8 cellular contexts compared by ENCODE assay signal in genomic region chr17:48546187-48546923, GRCh38. TPM values are rescaled to one million over a fixed set of nuclear protein-coding genes. Genes with fewer than 3 reads are reported as not detected.
A peak's percentile ranks its signal among the peaks of the same experiment; 100 is the strongest.
DNase-seq lines count a peak whose midpoint lies in the region; TF ChIP-seq lines count a peak whose summit lies in the region.
"Had no signal": no experiment of that assay in that cellular context is flagged by ENCODE, and none has a peak within 500 bp of the region (broad histone marks: within the 10 kb centered on the region; RNA-seq: fewer than 3 reads in every experiment).

No MANE protein-coding gene starts in this region.

- POLR2A ChIA-PET in activated CD4-positive, alpha-beta memory T cell treated with anti-CD3 and anti-CD28 coated beads, Interleukin-2, amount 10 ng/mL, durations not matched to agents 7 days and 5 days (lab: Charles Lee) = interaction anchor here (0.6 to 2.6 kb wide), 6 partner anchors 9 to 46 kb away, joined by 3 to 12 read pairs (median 4); no protein-coding TSS in a partner anchor
- POLR2A ChIA-PET in SK-N-SH (lab: Yijun Ruan, JAX) = no interaction called here

- H3K4me2 ChIP-seq in mesenchymal stem cell (ENCODE audit: low read length, poor library complexity, severe bottlenecking) (peak overlapping the region; percentile 78), SK-N-SH (no peak overlapping the region)

- CTCF ChIA-PET in activated CD4-positive, alpha-beta memory T cell treated with anti-CD3 and anti-CD28 coated beads, Interleukin-2, amount 10 ng/mL, durations not matched to agents 7 days and 5 days (lab: Charles Lee) = interaction anchor here (0.7 to 1.7 kb wide), 4 partner anchors 11 to 194 kb away, joined by 3 to 5 read pairs (median 4); no protein-coding TSS in a partner anchor
- CTCF ChIA-PET in SK-N-SH (lab: Yijun Ruan, JAX) = interaction anchor here (0.9 kb wide), 1 partner anchor 16 kb away, joined by 3 read pairs; no protein-coding TSS in a partner anchor

- H3K27me3 Mint-ChIP-seq in activated CD4-positive, alpha-beta memory T cell treated with anti-CD3 and anti-CD28 coated beads, Interleukin-2, amount 10 ng/mL, durations not matched to agents 7 days and 5 days = peaks cover 25% of the 10 kb centered on the region

- WGBS in mesenchymal stem cell = 4% methylated on average over 7 of the region's 10 CpGs
- 27% methylated on average over 10 of the region's 10 CpGs for WGBS in SK-N-SH (ENCODE audit: low lambda C conversion rate)

- H3K4ac ChIP-seq in mesenchymal stem cell (ENCODE audit: low read depth in 1 of 2, low read length in 2 of 2) = peak overlapping the region; percentile 22 to 85

- H3K23ac ChIP-seq in mesenchymal stem cell (ENCODE audit: low read length in 2 of 2) = no peak overlapping the region

- H3K36me3 ChIP-seq in mesenchymal stem cell (ENCODE audit: control insufficient read depth in 1 of 2, insufficient read depth in 2 of 2, low read depth in 1 of 2, low read length in 2 of 2) (peaks cover 31 to 36% of the 10 kb centered on the region in 2 experiments), SK-N-SH (replicated peaks in 1 of 2; ENCODE audit: control insufficient read depth in 1 of 2, insufficient read depth in 2 of 2, low read length in 1 of 2) (no peaks in the 10 kb centered on the region)

- H2BK5ac ChIP-seq in mesenchymal stem cell (ENCODE audit: low read depth, low read length, poor library complexity, severe bottlenecking) = peak overlapping the region; percentile 53

- H2BK12ac ChIP-seq in mesenchymal stem cell (ENCODE audit: low read length in 2 of 2) = peak overlapping the region; percentile 60 to 62

- DNase-seq in DMS114 treated with DMSO at 0.1 percent for 48 hours (lab: John Stamatoyannopoulos, UW; ENCODE audit: unreplicated experiment) (peak; percentile 17), mesenchymal stem cell (peak; percentile 76), NCI-H128 (lab: John Stamatoyannopoulos, UW; ENCODE audit: unreplicated experiment) (no peak), SHP77 (lab: John Stamatoyannopoulos, UW) (no peak), SK-N-SH (no peak)
- no peak for DNase-seq in activated CD4-positive, alpha-beta memory T cell treated with anti-CD3 and anti-CD28 coated beads, Interleukin-2, amount 10 ng/mL, durations not matched to agents 7 days and 5 days
- DNase-seq: activated B cell treated with CpG ODN at 0.5 μM for 24 hours had no signal

- H3K9me2 ChIP-seq in SK-N-SH = no peaks in the 10 kb centered on the region

- peak overlapping the region; percentile 93 for H3K27ac ChIP-seq in mesenchymal stem cell (ENCODE audit: low read length, poor library complexity, severe bottlenecking)
- no peak overlapping the region for H3K27ac ChIP-seq in SK-N-SH (ENCODE audit: low read depth in 2 of 2, low read length in 1 of 2)

- H2AK5ac ChIP-seq in mesenchymal stem cell (ENCODE audit: low read length, severe bottlenecking) = peak overlapping the region; percentile 64

- H3K79me2 ChIP-seq in SK-N-SH (ENCODE audit: insufficient read depth) = no peaks in the 10 kb centered on the region

- no peaks in the 10 kb centered on the region for H3K79me1 ChIP-seq in mesenchymal stem cell (replicated peaks; ENCODE audit: low read length, poor library complexity, severe bottlenecking)

- H3K27me3 ChIP-seq in mesenchymal stem cell (ENCODE audit: control insufficient read depth in 1 of 2, insufficient read depth in 1 of 2, low read length in 2 of 2) (no peaks in the 10 kb centered on the region), SK-N-SH (ENCODE audit: insufficient read depth) (peaks cover 96% of the 10 kb centered on the region)

- H4K91ac ChIP-seq in mesenchymal stem cell (ENCODE audit: low read length) = peak overlapping the region; percentile 91

- no peaks in the 10 kb centered on the region for H3K9me3 Mint-ChIP-seq in activated CD4-positive, alpha-beta memory T cell treated with anti-CD3 and anti-CD28 coated beads, Interleukin-2, amount 10 ng/mL, durations not matched to agents 7 days and 5 days
- H3K9me3 Mint-ChIP-seq: activated B cell treated with CpG ODN at 0.5 μM for 24 hours had no signal

- H3K4me1 Mint-ChIP-seq in activated CD4-positive, alpha-beta memory T cell treated with anti-CD3 and anti-CD28 coated beads, Interleukin-2, amount 10 ng/mL, durations not matched to agents 7 days and 5 days = peaks cover 48% of the 10 kb centered on the region

- H3K4me1 ChIP-seq in mesenchymal stem cell (ENCODE audit: control insufficient read depth, insufficient read depth, low read depth, low read length) = peaks cover 25% of the 10 kb centered on the region
- H3K4me1 ChIP-seq in SK-N-SH (ENCODE audit: control insufficient read depth in 1 of 2, insufficient read depth in 2 of 2, low read depth in 1 of 2, low read length in 1 of 2) = no peaks in the 10 kb centered on the region

- H3K4me3 Mint-ChIP-seq in activated CD4-positive, alpha-beta memory T cell treated with anti-CD3 and anti-CD28 coated beads, Interleukin-2, amount 10 ng/mL, durations not matched to agents 7 days and 5 days = peak overlapping the region; percentile 54
- H3K4me3 Mint-ChIP-seq: activated B cell treated with CpG ODN at 0.5 μM for 24 hours had no signal

- H3K4me3 ChIP-seq in mesenchymal stem cell (ENCODE audit: insufficient read depth in 1 of 2, low read depth in 1 of 2, low read length in 2 of 2) (peak overlapping the region in 1 of 2 experiments; percentile 97), SK-N-SH (ENCODE audit: low read depth in 2 of 2, low read length in 1 of 2) (no peak overlapping the region)

- H4K8ac ChIP-seq in mesenchymal stem cell (ENCODE audit: low read length) = peak overlapping the region; percentile 88

- H2BK120ac ChIP-seq in mesenchymal stem cell (ENCODE audit: low read depth, low read length) = peak overlapping the region; percentile 87

- H3K36me3 Mint-ChIP-seq in activated CD4-positive, alpha-beta memory T cell treated with anti-CD3 and anti-CD28 coated beads, Interleukin-2, amount 10 ng/mL, durations not matched to agents 7 days and 5 days (ENCODE audit: low read depth) = peaks cover 23% of the 10 kb centered on the region

- H3K9me3 ChIP-seq in mesenchymal stem cell (ENCODE audit: control insufficient read depth, low read length) (no peaks in the 10 kb centered on the region), SK-N-SH (no peaks in the 10 kb centered on the region)

- peak overlapping the region in 1 of 2 experiments; percentile 6 for H3K14ac ChIP-seq in mesenchymal stem cell (ENCODE audit: low read length in 2 of 2)

- TF ChIP-seq RAD21 in SK-N-SH (IDR thresholded peaks at IDR 0.05; ENCODE audit: low read length) = no peak

- H2AFZ ChIP-seq in mesenchymal stem cell (ENCODE audit: low read depth, low read length) (no peak overlapping the region), SK-N-SH (ENCODE audit: low read depth) (no peak overlapping the region)

- H3F3A ChIP-seq in SK-N-SH (replicated peaks; ENCODE audit: insufficient read depth) = peaks cover 4% of the 10 kb centered on the region

- H2BK15ac ChIP-seq in mesenchymal stem cell (ENCODE audit: low read depth, poor library complexity, severe bottlenecking) = peak overlapping the region; percentile 54

- no peak for TF ChIP-seq EP300 in SK-N-SH (IDR thresholded peaks at IDR 0.05; ENCODE audit: borderline replicate concordance in 1 of 2, low read depth in 1 of 2, low read length in 1 of 2)

- H4K20me1 ChIP-seq in SK-N-SH (ENCODE audit: insufficient read depth) = no peaks in the 10 kb centered on the region

- peak overlapping the region; percentile 83 to 94 for H3K18ac ChIP-seq in mesenchymal stem cell (ENCODE audit: low read depth in 1 of 2, low read length in 2 of 2)

- H3K9ac ChIP-seq in mesenchymal stem cell (ENCODE audit: low read length) = peak overlapping the region; percentile 100
- no peak overlapping the region for H3K9ac ChIP-seq in SK-N-SH

- peak overlapping the region; percentile 74 for H3K27ac Mint-ChIP-seq in activated CD4-positive, alpha-beta memory T cell treated with anti-CD3 and anti-CD28 coated beads, Interleukin-2, amount 10 ng/mL, durations not matched to agents 7 days and 5 days
- H3K27ac Mint-ChIP-seq: activated B cell treated with CpG ODN at 0.5 μM for 24 hours had no signal

- no peak for TF ChIP-seq CTCF in SK-N-SH (IDR thresholded peaks at IDR 0.05)

RNA-seq across cellular contexts. Expression of gene HOXB2, which starts 1.4 kb away (rescaled TPM):
- 10 to 100 TPM; 20.3 to 20.9 TPM for total RNA-seq in activated CD4-positive, alpha-beta memory T cell treated with anti-CD3 and anti-CD28 coated beads, Interleukin-2, amount 10 ng/mL, durations not matched to agents 7 days and 5 days
- 51.3 TPM for polyA plus RNA-seq in mesenchymal stem cell (2013, experiment 1 of 2)
- polyA plus RNA-seq in mesenchymal stem cell (2013, experiment 2 of 2) = 53.0 TPM
- 1.2 and 1.9 TPM in 2 replicates for polyA plus RNA-seq in SK-N-SH (2012; rRNA removed)
- polyA plus RNA-seq in SK-N-SH (2012; cell fraction: cytosol; rRNA removed) = 0.73 and 1.1 TPM in 2 replicates
- 2.6 and 3.2 TPM in 2 replicates for polyA plus RNA-seq in SK-N-SH (2012; cell fraction: nucleus; rRNA removed)

RNA-seq across cellular contexts. Expression of gene HOXB1, which starts 15.5 kb away (rescaled TPM):
- total RNA-seq in activated CD4-positive, alpha-beta memory T cell treated with anti-CD3 and anti-CD28 coated beads, Interleukin-2, amount 10 ng/mL, durations not matched to agents 7 days and 5 days = not detected
- not detected for polyA plus RNA-seq in mesenchymal stem cell (2013, experiment 1 of 2)
- not detected for polyA plus RNA-seq in mesenchymal stem cell (2013, experiment 2 of 2)
- polyA plus RNA-seq in SK-N-SH (2012; rRNA removed) = not detected in 2 replicates
- not detected in 2 replicates for polyA plus RNA-seq in SK-N-SH (2012; cell fraction: cytosol; rRNA removed)
- polyA plus RNA-seq in SK-N-SH (2012; cell fraction: nucleus; rRNA removed) = not detected in 2 replicates
- total RNA-seq: activated B cell treated with CpG ODN at 0.5 μM for 24 hours, urinary bladder had no signal
- polyA plus RNA-seq: urinary bladder had no signal

RNA-seq across cellular contexts. Expression of gene HOXB4, which starts 31.8 kb away (rescaled TPM):
- 1 to 10 TPM; 6.2 to 7.0 TPM for total RNA-seq in activated CD4-positive, alpha-beta memory T cell treated with anti-CD3 and anti-CD28 coated beads, Interleukin-2, amount 10 ng/mL, durations not matched to agents 7 days and 5 days
- polyA plus RNA-seq in mesenchymal stem cell (2013, experiment 1 of 2) = 5.9 TPM
- 5.9 TPM for polyA plus RNA-seq in mesenchymal stem cell (2013, experiment 2 of 2)
- 0.03 TPM in 2 replicates for polyA plus RNA-seq in SK-N-SH (2012; rRNA removed)
- 0.03 TPM in 2 replicates for polyA plus RNA-seq in SK-N-SH (2012; cell fraction: cytosol; rRNA removed)
- polyA plus RNA-seq in SK-N-SH (2012; cell fraction: nucleus; rRNA removed) = 0.04 and 0.05 TPM in 2 replicates

RNA-seq across cellular contexts. Expression of gene HOXB3, which starts 43.7 kb away (rescaled TPM):
- 10 to 100 TPM; 10.8 to 12.1 TPM for total RNA-seq in activated CD4-positive, alpha-beta memory T cell treated with anti-CD3 and anti-CD28 coated beads, Interleukin-2, amount 10 ng/mL, durations not matched to agents 7 days and 5 days
- polyA plus RNA-seq in mesenchymal stem cell (2013, experiment 1 of 2) = 39.4 TPM
- polyA plus RNA-seq in mesenchymal stem cell (2013, experiment 2 of 2) = 35.7 TPM
- polyA plus RNA-seq in SK-N-SH (2012; rRNA removed) = 0.10 and 0.46 TPM in 2 replicates
- 0.16 and 0.17 TPM in 2 replicates for polyA plus RNA-seq in SK-N-SH (2012; cell fraction: cytosol; rRNA removed)
- polyA plus RNA-seq in SK-N-SH (2012; cell fraction: nucleus; rRNA removed) = 0.64 and 1.1 TPM in 2 replicates

RNA-seq across cellular contexts. Expression of gene HOXB5, which starts 47.2 kb away (rescaled TPM):
- under 1 TPM in 1 of 2 experiments, not detected in 1; 0.20 TPM for total RNA-seq in activated CD4-positive, alpha-beta memory T cell treated with anti-CD3 and anti-CD28 coated beads, Interleukin-2, amount 10 ng/mL, durations not matched to agents 7 days and 5 days
- polyA plus RNA-seq in mesenchymal stem cell (2013, experiment 1 of 2) = 15.0 TPM
- polyA plus RNA-seq in mesenchymal stem cell (2013, experiment 2 of 2) = 14.1 TPM
- not detected in 2 replicates for polyA plus RNA-seq in SK-N-SH (2012; rRNA removed)
- polyA plus RNA-seq in SK-N-SH (2012; cell fraction: cytosol; rRNA removed) = 0.01 TPM in 1 of 2 replicates, not detected in the other
- not detected in 2 replicates for polyA plus RNA-seq in SK-N-SH (2012; cell fraction: nucleus; rRNA removed)
- total RNA-seq: activated B cell treated with CpG ODN at 0.5 μM for 24 hours had no signal

Comparison
In these comparisons a context has a peak if more than half of its experiments do, and no peak if none do; other contexts are left out.
1. DNase-seq: peak in DMS114 treated with DMSO at 0.1 percent for 48 hours (single experiment) and mesenchymal stem cell (single experiment); none in activated CD4-positive, alpha-beta memory T cell treated with anti-CD3 and anti-CD28 coated beads, Interleukin-2, amount 10 ng/mL, durations not matched to agents 7 days and 5 days (single experiment), NCI-H128 (single experiment), SHP77 (0 of 2) and SK-N-SH (single experiment).